9 cellular contexts compared by ENCODE assay signal in genomic region chr11:129766858-129767604, GRCh38. TPM values are rescaled to one million over a fixed set of nuclear protein-coding genes. Genes with fewer than 3 reads are reported as not detected.
DNase-seq lines count a peak whose midpoint lies in the region; FAIRE-seq and TF ChIP-seq lines count a peak whose summit lies in the region.
"Had no signal": no experiment of that assay in that cellular context is flagged by ENCODE, and none has a peak within 500 bp of the region (broad histone marks: within the 10 kb centered on the region; RNA-seq: fewer than 3 reads in every experiment).

No MANE protein-coding gene starts in this region.

- intact Hi-C loops in colonic mucosa (cut with DNase I), result no loop called here

- H3K4me1 ChIP-seq in OCI-LY1 (ENCODE audit: insufficient read depth, low read length, severe bottlenecking) (no peaks in the 10 kb centered on the region), colonic mucosa (no peaks in the 10 kb centered on the region), skeletal muscle satellite cell (ENCODE audit: control insufficient read depth, insufficient read depth, low read length) (no peaks in the 10 kb centered on the region)

- H3K27me3 ChIP-seq in OCI-LY1 (ENCODE audit: insufficient read depth, low read length) (no peaks in the 10 kb centered on the region), colonic mucosa (no peaks in the 10 kb centered on the region), skeletal muscle satellite cell (ENCODE audit: control insufficient read depth, insufficient read depth, low read length) (peaks cover 9% of the 10 kb centered on the region)

- FAIRE-seq in GM18507 (lab: Jason Lieb, UNC), result peak; percentile 24

- no peak overlapping the region for H3K27ac ChIP-seq in OCI-LY1 (ENCODE audit: low read depth, low read length, poor library complexity, severe bottlenecking)
- H3K27ac ChIP-seq in colonic mucosa, result no peak overlapping the region
- H3K27ac ChIP-seq: SK-N-MC had no signal

- DNase-seq in CD1c-positive myeloid dendritic cell (ENCODE audit: extremely low spot score), result peak; percentile 16
- no peak for DNase-seq in GM18507 (ENCODE audit: extremely low spot score, insufficient read length, low read depth)
- peak; percentile 44 for DNase-seq in colonic mucosa
- no peak for DNase-seq in activated CD4-positive, CD25-positive, alpha-beta regulatory T cell treated with anti-CD3 and anti-CD28 coated beads, Interleukin-2, amount 50 U/mL, for 72 hours
- DNase-seq in NCI-H774 (lab: John Stamatoyannopoulos, UW), result no peak
- DNase-seq in medulla oblongata (ENCODE audit: extremely low spot score), result no peak

- H3K9ac ChIP-seq in OCI-LY1 (ENCODE audit: low read length), result no peak overlapping the region
- no peak overlapping the region for H3K9ac ChIP-seq in colonic mucosa (ENCODE audit: low read depth in 2 of 2, low read length in 2 of 2)
- no peak overlapping the region for H3K9ac ChIP-seq in skeletal muscle satellite cell (ENCODE audit: low read depth, low read length)

- no peaks in the 10 kb centered on the region for H3K36me3 ChIP-seq in OCI-LY1 (ENCODE audit: insufficient read depth, low read length)
- no peaks in the 10 kb centered on the region for H3K36me3 ChIP-seq in colonic mucosa
- no peaks in the 10 kb centered on the region for H3K36me3 ChIP-seq in skeletal muscle satellite cell (ENCODE audit: insufficient read depth, low read length)

- no peak overlapping the region for H3K4me2 ChIP-seq in OCI-LY1 (ENCODE audit: low read length)
- H3K4me2 ChIP-seq in skeletal muscle satellite cell (ENCODE audit: low read length), result peak overlapping the region; percentile 58

- H4K20me1 ChIP-seq in OCI-LY1 (ENCODE audit: insufficient read depth, low read length), result no peaks in the 10 kb centered on the region

- H3K4me3 ChIP-seq in OCI-LY1 (ENCODE audit: low read depth, low read length, poor library complexity, severe bottlenecking) (no peak overlapping the region), colonic mucosa (no peak overlapping the region), skeletal muscle satellite cell (ENCODE audit: low read length) (no peak overlapping the region)
- H3K4me3 ChIP-seq: SK-N-MC had no signal

- TF ChIP-seq CTCF in OCI-LY1 (IDR thresholded peaks at IDR 0.05; ENCODE audit: low read length) (peak; percentile 57; the same call in 1 of the 2 replicates), colonic mucosa (IDR thresholded peaks at IDR 0.05) (peak; percentile 37)

- H2AFZ ChIP-seq in OCI-LY1 (ENCODE audit: low read length), result no peak overlapping the region

- no peaks in the 10 kb centered on the region for H3F3A ChIP-seq in OCI-LY1 (ENCODE audit: insufficient read depth, low read length)

- no peaks in the 10 kb centered on the region for H3K9me2 ChIP-seq in OCI-LY1 (ENCODE audit: low read depth, low read length)

- H3K9me3 ChIP-seq in OCI-LY1 (ENCODE audit: low read length) (no peaks in the 10 kb centered on the region), colonic mucosa (no peaks in the 10 kb centered on the region), skeletal muscle satellite cell (replicated peaks; ENCODE audit: low read length) (no peaks in the 10 kb centered on the region)

- H3K79me2 ChIP-seq in OCI-LY1 (ENCODE audit: insufficient read depth, low read length), result no peaks in the 10 kb centered on the region

RNA-seq across cellular contexts. Expression of gene TMEM45B, which starts 48.6 kb away (rescaled TPM):
- 100 to 1,000 TPM; 191 to 303 TPM for total RNA-seq in colonic mucosa
- total RNA-seq in skeletal muscle satellite cell (2012; rRNA removed), result not detected in 2 replicates

Comparison
In these comparisons a context has a peak if more than half of its experiments do, and no peak if none do; other contexts are left out.
1. DNase-seq: peak in CD1c-positive myeloid dendritic cell (single experiment) and colonic mucosa (single experiment); none in GM18507 (single experiment), activated CD4-positive, CD25-positive, alpha-beta regulatory T cell treated with anti-CD3 and anti-CD28 coated beads, Interleukin-2, amount 50 U/mL, for 72 hours (single experiment), NCI-H774 (single experiment) and medulla oblongata (single experiment).